In genomic region chr11:95231126-95231880, GRCh38 we compare ENCODE assay signal across 8 cellular contexts. TPM values are rescaled to one million over a fixed set of nuclear protein-coding genes. Genes with fewer than 3 reads are reported as not detected.
DNase-seq lines count a peak whose midpoint lies in the region; ATAC-seq and TF ChIP-seq lines count a peak whose summit lies in the region.

A gene with protein sequence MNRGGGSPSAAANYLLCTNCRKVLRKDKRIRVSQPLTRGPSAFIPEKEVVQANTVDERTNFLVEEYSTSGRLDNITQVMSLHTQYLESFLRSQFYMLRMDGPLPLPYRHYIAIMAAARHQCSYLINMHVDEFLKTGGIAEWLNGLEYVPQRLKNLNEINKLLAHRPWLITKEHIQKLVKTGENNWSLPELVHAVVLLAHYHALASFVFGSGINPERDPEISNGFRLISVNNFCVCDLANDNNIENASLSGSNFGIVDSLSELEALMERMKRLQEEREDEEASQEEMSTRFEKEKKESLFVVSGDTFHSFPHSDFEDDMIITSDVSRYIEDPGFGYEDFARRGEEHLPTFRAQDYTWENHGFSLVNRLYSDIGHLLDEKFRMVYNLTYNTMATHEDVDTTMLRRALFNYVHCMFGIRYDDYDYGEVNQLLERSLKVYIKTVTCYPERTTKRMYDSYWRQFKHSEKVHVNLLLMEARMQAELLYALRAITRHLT (minus strand): TSS chr11:95231202. CDS start chr11:95230860, 342 bp downstream.

- peak within 1 kb of the TSS; percentile 82 to 91 for H3K4me3 ChIP-seq in right atrium auricular region
- peak within 1 kb of the TSS; percentile 82 to 90 for H3K4me3 ChIP-seq in prostate gland

- H3K27ac ChIP-seq in angular gyrus (ENCODE audit: low read depth, low read length) = peak within 1 kb of the TSS; percentile 92
- H3K27ac ChIP-seq in right atrium auricular region = peak within 1 kb of the TSS; percentile 84 to 87
- H3K27ac ChIP-seq in prostate gland = peak within 1 kb of the TSS; percentile 84 to 88

- DNase-seq in NCI-H187 (lab: John Stamatoyannopoulos, UW) (peak; percentile 97 to 99), right atrium auricular region (ENCODE audit: low spot score) (peak; percentile 99), prostate gland (ENCODE audit: low spot score) (peak; percentile 99), ureter (ENCODE audit: low spot score) (peak; percentile 99)

- ATAC-seq in GM18499 (IDR thresholded peaks at IDR 0.05; ENCODE audit: insufficient read depth, unreplicated experiment) (peak; percentile 98), HG02938 (IDR thresholded peaks at IDR 0.05; ENCODE audit: unreplicated experiment) (peak; percentile 97)

- WGBS in prostate gland = 1% methylated on average over 34 of the region's 40 CpGs

- TF ChIP-seq CTCF in right atrium auricular region (IDR thresholded peaks at IDR 0.05) (peak in 1 of 2 donors; percentile 25), prostate gland (IDR thresholded peaks at IDR 0.05) (peak in 2 of 4 experiments; percentile 34 to 41)

- H3K27me3 ChIP-seq in right atrium auricular region = no peaks in the 10 kb centered on the region
- H3K27me3 ChIP-seq in prostate gland (replicated peaks; ENCODE audit: insufficient read depth) = no peaks in the 10 kb centered on the region

- intact Hi-C loops in T-helper 2 cell treated with Interferon-gamma antibody and Interleukin-4, amounts not matched to agents 100 ng/mL and 5 ng/mL, for 36 hours (cut with micrococcal nuclease) = loop anchor here (1.0 to 10.0 kb wide), 14 partner anchors 23 to 1489 kb away; partner anchors contain the start of genes C11orf54, CCDC82, CEP57 and CWC15
- intact Hi-C loops in prostate gland (cut with DNase I) = loop anchor here (2.0 to 10.0 kb wide), 4 partner anchors 77 to 533 kb away; no protein-coding TSS in a partner anchor

- no peaks in the 10 kb centered on the region for H3K36me3 ChIP-seq in right atrium auricular region
- no peaks in the 10 kb centered on the region for H3K36me3 ChIP-seq in prostate gland

- TF ChIP-seq POLR2A in prostate gland (IDR thresholded peaks at IDR 0.05) = peak; percentile 81

- no peaks in the 10 kb centered on the region for H3K9me3 ChIP-seq in right atrium auricular region
- no peaks in the 10 kb centered on the region for H3K9me3 ChIP-seq in prostate gland

- H3K4me1 ChIP-seq in right atrium auricular region (peaks cover 0 to 9% of the 10 kb centered on the region in 2 donors), prostate gland (replicated peaks) (no peaks in the 10 kb centered on the region)

RNA-seq across cellular contexts. Expression of the gene that starts here (rescaled TPM):
- total RNA-seq in T-helper 2 cell treated with Interferon-gamma antibody and Interleukin-4, amounts not matched to agents 100 ng/mL and 5 ng/mL, for 36 hours = 26.4 and 28.0 TPM in 2 replicates
- 10 to 100 TPM in 1 of 2 donors, 1 to 10 TPM in 1; 9.9 to 13.3 TPM for total RNA-seq in right atrium auricular region
- 10 to 100 TPM; 21.3 to 33.8 TPM for total RNA-seq in prostate gland
- 35.1 TPM for total RNA-seq in ureter

Comparison
In these comparisons a context has a peak if more than half of its experiments do, and no peak if none do; other contexts are left out.
1. Peak in every context shown above with its lines: DNase-seq, ATAC-seq, H3K4me3 ChIP-seq and H3K27ac ChIP-seq.